12 cellular contexts compared by ENCODE assay signal in the genomic region with DNA sequence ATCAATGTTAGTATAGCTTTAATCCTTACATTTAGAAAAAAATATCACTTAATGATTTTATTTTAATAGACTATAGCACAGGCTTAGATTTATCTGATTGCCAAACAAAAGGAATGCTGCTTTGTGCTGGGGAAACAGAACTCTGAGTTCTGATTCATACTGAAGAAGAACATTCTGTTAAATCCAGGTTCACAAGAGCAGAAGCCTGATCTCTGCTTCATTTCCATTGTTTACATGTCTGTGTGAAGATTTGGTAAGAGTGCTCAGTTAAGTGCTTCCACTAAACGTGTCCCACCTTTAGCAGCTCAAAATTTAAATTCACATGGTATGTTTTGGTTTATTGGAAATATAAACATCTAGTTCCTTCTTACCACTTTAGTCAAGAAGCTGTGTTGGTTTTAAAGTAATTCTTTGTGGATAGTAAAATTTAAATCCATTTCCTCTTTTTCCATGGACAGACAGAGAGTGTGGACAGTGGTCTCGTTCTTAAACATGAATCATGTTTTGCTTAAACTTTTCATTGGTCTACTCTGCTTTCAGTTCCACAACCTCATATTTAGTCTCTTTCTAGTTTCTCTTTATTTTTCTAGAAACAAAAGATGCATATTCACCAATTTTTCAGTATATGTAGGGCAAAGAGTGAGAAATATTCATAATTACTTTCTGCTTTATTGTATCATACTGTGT.
DNase-seq lines count a peak whose midpoint lies in the region; ATAC-seq and TF ChIP-seq lines count a peak whose summit lies in the region.
"Had no signal": no experiment of that assay in that cellular context is flagged by ENCODE, and none has a peak within 500 bp of the region (broad histone marks: within the 10 kb centered on the region; RNA-seq: fewer than 3 reads in every experiment).

No MANE protein-coding gene starts in this region.

- TF ChIP-seq CTCF in choroid plexus epithelial cell (conservative IDR thresholded peaks at IDR 0.05; ENCODE audit: low read depth, low read length) = no peak

- H3K27ac ChIP-seq in substantia nigra (ENCODE audit: low read depth, low read length, poor library complexity, severe bottlenecking) = no peak overlapping the region

- H3K4me3 ChIP-seq in choroid plexus epithelial cell (ENCODE audit: low read depth, low read length) = no peak overlapping the region
- H3K4me3 ChIP-seq: lung had no signal

- in situ Hi-C loops in KBM-7 (cut with MboI; ENCODE audit: low pct_unique_long_range_greater_than_20kb, low sequenced_read_pairs) = no loop called here

- ATAC-seq in GM18867 (IDR thresholded peaks at IDR 0.05; ENCODE audit: unreplicated experiment) (peak; percentile 80), GM21515 (IDR thresholded peaks at IDR 0.05; ENCODE audit: unreplicated experiment) (peak; percentile 62), HG03558 (IDR thresholded peaks at IDR 0.05; ENCODE audit: extremely low read depth, unreplicated experiment) (peak; percentile 54)

- DNase-seq in choroid plexus epithelial cell (ENCODE audit: low read depth) (peak; percentile 76), inferior parietal cortex (ENCODE audit: extremely low spot score) (no peak), KBM-7 (no peak), hippocampal formation (lab: John Stamatoyannopoulos, UW) (no peak), substantia nigra (lab: John Stamatoyannopoulos, UW) (no peak)
- DNase-seq: activated CD4-positive, CD25-positive, alpha-beta regulatory T cell treated with anti-CD3 and anti-CD28 coated beads, Interleukin-2, amount 50 U/mL, for 72 hours; activated T-cell treated with anti-CD3 and anti-CD28 coated beads, Interleukin-2, amount 50 U/mL, for 1 hour; NCI-H187 treated with DMSO at 0.1 percent for 48 hours had no signal
